In the genomic region with DNA sequence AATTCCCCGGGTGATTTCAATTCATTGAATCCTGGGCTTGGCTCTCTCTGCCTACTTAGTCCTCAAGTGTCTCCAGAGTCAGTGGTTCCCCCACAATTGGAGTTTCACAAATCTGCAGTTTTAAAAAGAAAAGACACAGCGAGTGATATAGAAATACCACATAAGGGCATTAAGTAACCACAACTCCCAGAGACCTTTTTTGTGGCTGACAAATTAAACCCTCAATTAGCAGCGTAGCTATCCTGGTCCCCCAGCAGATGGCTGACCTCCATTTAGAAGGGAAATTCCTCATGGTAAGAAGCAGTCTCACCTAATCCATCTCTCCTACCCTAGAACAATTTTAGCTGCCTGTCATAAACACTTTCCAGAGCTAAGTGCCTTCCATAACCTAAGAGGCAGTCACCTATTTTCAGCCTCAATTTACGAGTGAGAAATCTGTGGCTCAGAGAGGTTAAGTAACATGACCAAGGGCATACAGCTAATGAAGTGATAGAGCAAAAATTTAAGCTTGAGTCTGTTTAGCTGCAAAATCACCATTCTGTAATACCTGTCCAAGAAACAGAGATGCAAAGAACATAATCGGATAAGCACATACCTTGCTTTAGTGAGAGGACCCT, we compare ENCODE assay signal across 21 cellular contexts. TPM values are rescaled to one million over a fixed set of nuclear protein-coding genes. Genes with fewer than 3 reads are reported as not detected.
DNase-seq lines count a peak whose midpoint lies in the region; ATAC-seq and TF ChIP-seq lines count a peak whose summit lies in the region.
"Had no signal": no experiment of that assay in that cellular context is flagged by ENCODE, and none has a peak within 500 bp of the region (broad histone marks: within the 10 kb centered on the region; RNA-seq: fewer than 3 reads in every experiment).

No MANE protein-coding gene starts in this region.

- H2AFZ ChIP-seq in GM23338 (peak overlapping the region; percentile 80; the same call in 1 of the 2 replicates), SU-DHL-6 (ENCODE audit: low read depth, low read length, severe bottlenecking) (no peak overlapping the region), hepatocyte (no peak overlapping the region)

- ATAC-seq in GM23338 (no peak; the same call in 2 of the 3 replicates), upper lobe of right lung (no peak)
- no peak for ATAC-seq in activated T-cell treated with anti-CD3 and anti-CD28 coated beads, Interleukin-2, amount 50 U/mL, for 4 hours
- ATAC-seq: activated CD4-positive, CD25-positive, alpha-beta regulatory T cell treated with anti-CD3 and anti-CD28 coated beads, Interleukin-2, amount 50 U/mL, for 24 hours; activated naive CD8-positive, alpha-beta T cell treated with anti-CD3 and anti-CD28 coated beads, Interleukin-2, amount 50 U/mL, for 24 hours had no signal

- TF ChIP-seq CTCF in AG10803 (conservative IDR thresholded peaks at IDR 0.05; ENCODE audit: low read length) (0 out of 2 replicates have a peak, but pooled peaks have one; percentile 5), GM23338 (conservative IDR thresholded peaks at IDR 0.05; ENCODE audit: low read depth in 2 of 2) (peak; percentile 31 to 34; a peak in 2 of 4 replicates), SU-DHL-6 (IDR thresholded peaks at IDR 0.05; ENCODE audit: insufficient read depth, low read length, poor library complexity, severe bottlenecking) (no peak), hepatocyte (IDR thresholded peaks at IDR 0.05; ENCODE audit: poor library complexity) (peak; percentile 7), transverse colon (IDR thresholded peaks at IDR 0.05) (no peak), upper lobe of right lung (IDR thresholded peaks at IDR 0.05) (no peak)

- TF ChIP-seq EP300 in transverse colon (IDR thresholded peaks at IDR 0.05; ENCODE audit: low read depth): no peak

- H3K27me3 ChIP-seq in GM23338 (ENCODE audit: insufficient read depth): no peaks in the 10 kb centered on the region
- no peaks in the 10 kb centered on the region for H3K27me3 ChIP-seq in SU-DHL-6 (ENCODE audit: low read length)
- H3K27me3 ChIP-seq in hepatocyte: no peaks in the 10 kb centered on the region
- peaks cover 11% of the 10 kb centered on the region for H3K27me3 ChIP-seq in transverse colon
- H3K27me3 ChIP-seq in upper lobe of right lung: peaks cover 9% of the 10 kb centered on the region
- H3K27me3 ChIP-seq: vagina had no signal

- H3K9me3 ChIP-seq in SU-DHL-6 (ENCODE audit: insufficient read depth, low read length): no peaks in the 10 kb centered on the region
- H3K9me3 ChIP-seq in hepatocyte (ENCODE audit: low read depth): no peaks in the 10 kb centered on the region
- peaks cover 0 to 4% of the 10 kb centered on the region in 2 donors for H3K9me3 ChIP-seq in transverse colon
- H3K9me3 ChIP-seq in upper lobe of right lung: no peaks in the 10 kb centered on the region
- H3K9me3 ChIP-seq: vagina had no signal

- TF ChIP-seq POLR2A in transverse colon (IDR thresholded peaks at IDR 0.05): no peak

- peaks cover 9% of the 10 kb centered on the region for H3K9me3 Mint-ChIP-seq in GM23338
- peaks cover 8% of the 10 kb centered on the region for H3K9me3 Mint-ChIP-seq in activated T-cell treated with anti-CD3 and anti-CD28 coated beads, Interleukin-2, amount 50 U/mL, for 4 hours

- no peak overlapping the region for H3K4me3 ChIP-seq in AG10803 (ENCODE audit: low read length)
- H3K4me3 ChIP-seq in GM23338: no peak overlapping the region
- no peak overlapping the region for H3K4me3 ChIP-seq in SU-DHL-6 (ENCODE audit: insufficient read depth, low read length, poor library complexity, severe bottlenecking)
- no peak overlapping the region for H3K4me3 ChIP-seq in hepatocyte
- H3K4me3 ChIP-seq in transverse colon: no peak overlapping the region
- no peak overlapping the region for H3K4me3 ChIP-seq in upper lobe of right lung
- H3K4me3 ChIP-seq: SJCRH30, vagina had no signal

- H3K36me3 Mint-ChIP-seq in GM23338 (ENCODE audit: low read depth): peaks cover 4% of the 10 kb centered on the region
- no peaks in the 10 kb centered on the region for H3K36me3 Mint-ChIP-seq in activated T-cell treated with anti-CD3 and anti-CD28 coated beads, Interleukin-2, amount 50 U/mL, for 4 hours (ENCODE audit: insufficient read depth)

- intact Hi-C loops in transverse colon (cut with DNase I; ENCODE audit: low total_unique reads): no loop called here
- intact Hi-C loops in upper lobe of right lung (cut with DNase I): no loop called here

- H3K27ac ChIP-seq in GM23338 (ENCODE audit: low read depth) (no peak overlapping the region), SU-DHL-6 (ENCODE audit: low read depth, low read length) (no peak overlapping the region), hepatocyte (no peak overlapping the region), transverse colon (no peak overlapping the region), upper lobe of right lung (no peak overlapping the region)
- H3K27ac ChIP-seq: SJCRH30, vagina had no signal

- H3K9me2 ChIP-seq in GM23338 (ENCODE audit: insufficient read depth): no peaks in the 10 kb centered on the region
- no peaks in the 10 kb centered on the region for H3K9me2 ChIP-seq in SU-DHL-6 (replicated peaks; ENCODE audit: insufficient read depth, low read length)
- no peaks in the 10 kb centered on the region for H3K9me2 ChIP-seq in hepatocyte (replicated peaks; ENCODE audit: insufficient read depth)

- peaks cover 13% of the 10 kb centered on the region for H3K27me3 Mint-ChIP-seq in GM23338 (ENCODE audit: insufficient read depth, low read depth, poor library complexity)
- H3K27me3 Mint-ChIP-seq in activated T-cell treated with anti-CD3 and anti-CD28 coated beads, Interleukin-2, amount 50 U/mL, for 4 hours (ENCODE audit: low read depth): peaks cover 14% of the 10 kb centered on the region

- H3K36me3 ChIP-seq in GM23338 (ENCODE audit: insufficient read depth): no peaks in the 10 kb centered on the region
- H3K36me3 ChIP-seq in SU-DHL-6 (ENCODE audit: low read length): peaks cover 5% of the 10 kb centered on the region; the same call in 1 of the 2 replicates
- H3K36me3 ChIP-seq in hepatocyte (replicated peaks; ENCODE audit: insufficient read depth, low read depth): no peaks in the 10 kb centered on the region
- no peaks in the 10 kb centered on the region for H3K36me3 ChIP-seq in transverse colon
- H3K36me3 ChIP-seq in upper lobe of right lung: no peaks in the 10 kb centered on the region
- H3K36me3 ChIP-seq: SJCRH30, vagina had no signal

- no peak overlapping the region for H3K27ac Mint-ChIP-seq in GM23338
- H3K27ac Mint-ChIP-seq: activated naive CD8-positive, alpha-beta T cell treated with anti-CD3 and anti-CD28 coated beads, Interleukin-2, amount 50 U/mL, for 24 hours; activated T-helper 2 cell treated with anti-CD3 and anti-CD28 coated beads, Interferon-gamma antibody, Interleukin-2, Interleukin-4, amounts not matched to agents 10 μg/mL and 5 μg/mL and 100 μg/mL, durations not matched to agents 14 hours and 24 hours and 36 hours; nephron progenitor cell had no signal

- H3F3A ChIP-seq in GM23338 (replicated peaks; ENCODE audit: low read depth): no peaks in the 10 kb centered on the region
- peaks cover 5% of the 10 kb centered on the region for H3F3A ChIP-seq in SU-DHL-6 (ENCODE audit: insufficient read depth)

- peak overlapping the region; percentile 1; the same call in 1 of the 2 replicates for H3K9ac ChIP-seq in SU-DHL-6 (ENCODE audit: low read length)

- H4K20me1 ChIP-seq in GM23338 (replicated peaks; ENCODE audit: insufficient read depth) (no peaks in the 10 kb centered on the region), SU-DHL-6 (ENCODE audit: low read depth, low read length) (no peaks in the 10 kb centered on the region), hepatocyte (ENCODE audit: insufficient read depth, poor library complexity, severe bottlenecking) (no peaks in the 10 kb centered on the region)

- in situ Hi-C loops in transverse colon (cut with MboI; ENCODE audit: low pct_ligation_motif_present in 1 of 4, low pct_unique_long_range_greater_than_20kb in 1 of 4, low sequenced_read_pairs in 3 of 4): no loop called here

- H3K4me1 ChIP-seq in GM23338 (ENCODE audit: insufficient read depth): peaks cover 21% of the 10 kb centered on the region
- H3K4me1 ChIP-seq in hepatocyte (ENCODE audit: insufficient read depth): no peaks in the 10 kb centered on the region
- H3K4me1 ChIP-seq in transverse colon: no peaks in the 10 kb centered on the region
- H3K4me1 ChIP-seq in upper lobe of right lung: no peaks in the 10 kb centered on the region
- H3K4me1 ChIP-seq: Caco-2, SJCRH30, vagina had no signal

- H3K79me2 ChIP-seq in GM23338 (replicated peaks; ENCODE audit: insufficient read depth): no peaks in the 10 kb centered on the region
- no peaks in the 10 kb centered on the region for H3K79me2 ChIP-seq in SU-DHL-6 (ENCODE audit: insufficient read depth, low read length)
- no peaks in the 10 kb centered on the region for H3K79me2 ChIP-seq in hepatocyte

- DNase-seq in AG10803 (ENCODE audit: low read depth) (no peak), GM23338 (ENCODE audit: low spot score) (no peak), hepatocyte (ENCODE audit: low spot score) (no peak), transverse colon (no peak), GM19240 (ENCODE audit: insufficient read length, low spot score) (no peak), upper lobe of right lung (no peak)
- no peak for DNase-seq in activated T-cell treated with anti-CD3 and anti-CD28 coated beads, Interleukin-2, amount 50 U/mL, for 4 hours
- DNase-seq: activated naive CD8-positive, alpha-beta T cell treated with anti-CD3 and anti-CD28 coated beads, Interleukin-2, amount 50 U/mL, for 24 hours; Caco-2; GF-D8; GOT3; Kasumi-1; kidney glomerular epithelial cell; NCI-H345; nephron progenitor cell; stimulated activated naive CD4-positive, alpha-beta T cell treated with Interleukin-2 at 50 U/mL for 16 hours had no signal

- 0 out of 2 replicates have a peak overlapping the region, but pooled peaks have one; percentile 34 for H3K4me2 ChIP-seq in GM23338
- peak overlapping the region; percentile 41 for H3K4me2 ChIP-seq in SU-DHL-6 (ENCODE audit: low read depth, low read length, poor library complexity, severe bottlenecking)
- H3K4me2 ChIP-seq in hepatocyte: no peak overlapping the region

- WGBS in hepatocyte (ENCODE audit: low lambda C conversion rate, missing lambda C conversion rate): 53% methylated on average over 5 of the region's 5 CpGs
- WGBS in transverse colon (ENCODE audit: low coverage in 1 of 2), 2 donors: 48 to 59% methylated on average over 5 of the region's 5 CpGs

- H3K4me3 Mint-ChIP-seq in GM23338: no peak overlapping the region
- no peak overlapping the region for H3K4me3 Mint-ChIP-seq in activated T-cell treated with anti-CD3 and anti-CD28 coated beads, Interleukin-2, amount 50 U/mL, for 4 hours
- H3K4me3 Mint-ChIP-seq: activated naive CD8-positive, alpha-beta T cell treated with anti-CD3 and anti-CD28 coated beads, Interleukin-2, amount 50 U/mL, for 24 hours; nephron progenitor cell had no signal

- peaks cover 21% of the 10 kb centered on the region for H3K4me1 Mint-ChIP-seq in GM23338
- H3K4me1 Mint-ChIP-seq in activated T-cell treated with anti-CD3 and anti-CD28 coated beads, Interleukin-2, amount 50 U/mL, for 4 hours (ENCODE audit: low read depth): no peaks in the 10 kb centered on the region

RNA-seq across cellular contexts. Expression of a gene that starts 56.0 kb away (rescaled TPM):
- total RNA-seq in GM23338 (2014; rRNA removed; shearing (Covaris generic)): 17.9 and 18.1 TPM in 2 replicates
- polyA plus RNA-seq in GM23338 (2016; fragmentation: Nextera tagmentation; extraction: Ambion mirVana): 2.7 and 3.7 TPM in 2 replicates
- 12.4 and 14.3 TPM in 2 replicates for total RNA-seq in hepatocyte
- polyA plus RNA-seq in hepatocyte: 3.5 and 3.6 TPM in 2 replicates
- total RNA-seq in transverse colon: 10 to 100 TPM in 2 of 4 donors, 1 to 10 TPM in 2; 2.3 to 80.2 (median 10.9) TPM
- total RNA-seq in upper lobe of right lung: 6.7 TPM
- 1 to 10 TPM; 4.2 to 4.8 (median 4.3) TPM for total RNA-seq in activated T-cell treated with anti-CD3 and anti-CD28 coated beads, Interleukin-2, amount 50 U/mL, for 4 hours

Comparison
In these comparisons a context has a peak if more than half of its experiments do, and no peak if none do; other contexts are left out.
1. CTCF ChIP-seq: peak in AG10803 (single experiment), GM23338 (2 of 2) and hepatocyte (single experiment); none in SU-DHL-6 (single experiment), transverse colon (0 of 5) and upper lobe of right lung (single experiment).